18 cellular contexts compared by ENCODE assay signal in the genomic region with DNA sequence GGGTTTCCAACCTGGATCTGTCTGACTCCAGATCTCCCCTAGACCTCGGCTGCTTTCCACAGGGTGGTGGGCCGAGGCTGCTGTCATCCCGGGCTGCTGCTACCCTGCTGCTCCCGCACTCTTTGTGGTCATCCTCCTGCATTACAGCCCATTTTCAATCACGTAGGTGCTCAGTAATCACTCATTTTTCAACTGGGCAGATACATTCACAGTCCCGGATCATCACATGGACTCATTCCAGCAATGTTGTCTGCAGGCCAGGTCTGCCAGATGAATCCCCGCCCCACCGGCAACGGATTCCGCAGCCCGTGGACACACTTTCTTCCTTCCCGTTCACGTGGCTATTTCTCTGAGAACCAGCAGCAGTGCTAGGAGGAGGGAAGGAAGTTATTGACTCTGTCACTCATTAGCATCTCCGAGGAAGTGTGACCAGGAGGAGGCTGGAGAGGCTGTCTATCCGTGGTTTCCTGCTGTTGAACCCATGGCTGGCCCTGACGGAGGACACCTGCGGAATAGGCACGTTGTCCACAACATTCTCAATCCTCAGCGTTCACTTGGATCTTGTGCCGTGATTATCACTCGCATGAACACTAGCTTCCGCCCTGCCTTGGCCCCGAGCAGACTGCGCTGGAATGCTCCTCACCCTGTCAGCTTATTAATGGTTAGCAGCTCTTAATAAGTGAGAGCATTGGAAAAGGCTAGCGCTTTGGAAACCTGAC. TPM values are rescaled to one million over a fixed set of nuclear protein-coding genes. Genes with fewer than 3 reads are reported as not detected.
DNase-seq lines count a peak whose midpoint lies in the region; ATAC-seq, FAIRE-seq and TF ChIP-seq lines count a peak whose summit lies in the region.
"Had no signal": no experiment of that assay in that cellular context is flagged by ENCODE, and none has a peak within 500 bp of the region (broad histone marks: within the 10 kb centered on the region; RNA-seq: fewer than 3 reads in every experiment).

No MANE protein-coding gene starts in this region.

- no peaks in the 10 kb centered on the region for H3K27me3 ChIP-seq in right cardiac atrium (ENCODE audit: control insufficient read depth, insufficient read depth)
- H3K27me3 ChIP-seq in neuronal stem cell (ENCODE audit: control insufficient read depth in 3 of 3, insufficient read depth in 3 of 3, low read depth in 1 of 3, low read length in 3 of 3), result peaks cover 0 to 4% (median 0%) of the 10 kb centered on the region in 3 experiments
- H3K27me3 ChIP-seq in endodermal cell (ENCODE audit: control insufficient read depth, insufficient read depth, low read length, poor library complexity, severe bottlenecking), result no peaks in the 10 kb centered on the region

- H4K8ac ChIP-seq in neuronal stem cell (ENCODE audit: low read depth, low read length), result no peak overlapping the region

- H2BK5ac ChIP-seq in neuronal stem cell (ENCODE audit: low read length), result no peak overlapping the region

- ATAC-seq in right cardiac atrium, result peak; percentile 66 to 71
- no peak for ATAC-seq in HG03432 (IDR thresholded peaks at IDR 0.05; ENCODE audit: unreplicated experiment)

- no peak overlapping the region for H3K18ac ChIP-seq in neuronal stem cell (ENCODE audit: low read length)

- no peak for FAIRE-seq in D721Med (lab: Jason Lieb, UNC)

- in situ Hi-C loops in G401 (cut with HindIII; ENCODE audit: low sequenced_read_pairs), result no loop called here

- no peaks in the 10 kb centered on the region for H3K9me3 ChIP-seq in right cardiac atrium (ENCODE audit: control insufficient read depth, low read length)
- H3K9me3 ChIP-seq in neuronal stem cell (replicated peaks in 1 of 2; ENCODE audit: control insufficient read depth in 2 of 2, insufficient read depth in 1 of 2, low read depth in 1 of 2, low read length in 2 of 2), result peaks cover 0 to 4% of the 10 kb centered on the region in 2 donors
- no peaks in the 10 kb centered on the region for H3K9me3 ChIP-seq in endodermal cell (ENCODE audit: control insufficient read depth, low read length)

- H2AK5ac ChIP-seq in neuronal stem cell (ENCODE audit: low read depth, low read length), result no peak overlapping the region

- peak; percentile 72 for DNase-seq in G401 (ENCODE audit: low spot score)
- peak; percentile 65 for DNase-seq in cerebellar cortex (ENCODE audit: low spot score)
- DNase-seq in right cardiac atrium, result peak in 2 of 3 donors; percentile 53 to 58
- DNase-seq in neuronal stem cell (ENCODE audit: low spot score), result no peak
- no peak for DNase-seq in endodermal cell
- no peak for DNase-seq in D721Med (ENCODE audit: insufficient read length, low spot score)
- DNase-seq in germinal center (ENCODE audit: low spot score), result no peak
- DNase-seq: activated CD4-positive, alpha-beta T cell treated with anti-CD3 and anti-CD28 coated beads for 4 hours; activated T-cell treated with anti-CD3 and anti-CD28 coated beads for 4 hours; DMS153; H7; mesenchymal stem cell; NCI-H187 treated with DMSO at 0.1 percent for 48 hours; NCI-H526 had no signal

- no peaks in the 10 kb centered on the region for H3K4me1 ChIP-seq in right cardiac atrium (ENCODE audit: control insufficient read depth, insufficient read depth, low read length)
- H3K4me1 ChIP-seq in neuronal stem cell (ENCODE audit: control insufficient read depth in 2 of 2, insufficient read depth in 1 of 2, low read depth in 1 of 2, low read length in 2 of 2), result peaks cover 0 to 3% of the 10 kb centered on the region in 2 donors
- H3K4me1 ChIP-seq in endodermal cell (ENCODE audit: control insufficient read depth, insufficient read depth, low read length), result no peaks in the 10 kb centered on the region

- intact Hi-C loops in right cardiac atrium (cut with DNase I), result loop anchor here in 1 of 4 donors (10.0 kb wide), 1 partner anchor 93 kb away; no protein-coding TSS in a partner anchor

- WGBS in right cardiac atrium, result 27% methylated on average over 25 of the region's 25 CpGs
- no CpG with 5 or more reads among the region's 25 CpGs for WGBS in neuronal stem cell (ENCODE audit: extremely low coverage in 2 of 2, insufficient read length in 2 of 2, insufficient replicate concordance in 1 of 2), 2 donors
- 85 to 87% methylated on average over 24 to 25 of the region's 25 CpGs for WGBS in endodermal cell (ENCODE audit: insufficient coverage in 1 of 2, insufficient read length in 1 of 2), 2 experiments

- no peak overlapping the region for H3K23ac ChIP-seq in neuronal stem cell (ENCODE audit: low read depth, low read length, poor library complexity)

- H2BK12ac ChIP-seq in neuronal stem cell (ENCODE audit: low read length), result no peak overlapping the region

- no peaks in the 10 kb centered on the region for H3K79me1 ChIP-seq in neuronal stem cell (ENCODE audit: low read depth, low read length)

- H3K9ac ChIP-seq in neuronal stem cell (ENCODE audit: low read depth, low read length, poor library complexity), result no peak overlapping the region
- H3K9ac ChIP-seq in endodermal cell (ENCODE audit: extremely low read depth, low read length, poor library complexity, severe bottlenecking), result no peak overlapping the region
- H3K9ac ChIP-seq: KMS-11 had no signal

- no peaks in the 10 kb centered on the region for H3K4me1 Mint-ChIP-seq in endodermal cell
- H3K4me1 Mint-ChIP-seq: central memory CD8-positive, alpha-beta T cell had no signal

- no peak overlapping the region for H2BK15ac ChIP-seq in neuronal stem cell (ENCODE audit: low read length)

- no peak overlapping the region for H3K4me3 Mint-ChIP-seq in endodermal cell
- H3K4me3 Mint-ChIP-seq: central memory CD8-positive, alpha-beta T cell had no signal

- no peak overlapping the region for H3K4me2 ChIP-seq in neuronal stem cell (ENCODE audit: insufficient read depth, low read length, poor library complexity, severe bottlenecking)
- H3K4me2 ChIP-seq: KMS-11 had no signal

- no peak overlapping the region for H2BK120ac ChIP-seq in neuronal stem cell (ENCODE audit: low read depth, low read length)

- no peak overlapping the region for H4K91ac ChIP-seq in neuronal stem cell (ENCODE audit: low read depth, low read length, poor library complexity)

- H3K36me3 Mint-ChIP-seq in endodermal cell (ENCODE audit: low read depth), result no peaks in the 10 kb centered on the region

- no peaks in the 10 kb centered on the region for H3K27me3 Mint-ChIP-seq in endodermal cell (ENCODE audit: insufficient read depth)

- no peak for TF ChIP-seq CTCF in endodermal cell (conservative IDR thresholded peaks at IDR 0.05)
- no peak for TF ChIP-seq CTCF in D721Med (IDR thresholded peaks at IDR 0.05; ENCODE audit: insufficient read depth, missing control alignments)

- peak overlapping the region; percentile 5 for H2AFZ ChIP-seq in neuronal stem cell (ENCODE audit: low read length)

- peaks cover 1% of the 10 kb centered on the region for H3K9me3 Mint-ChIP-seq in endodermal cell
- H3K9me3 Mint-ChIP-seq: central memory CD8-positive, alpha-beta T cell had no signal

- no peak overlapping the region for H3K14ac ChIP-seq in neuronal stem cell (ENCODE audit: low read length)

- H3K27ac ChIP-seq in right cardiac atrium (ENCODE audit: low read length) (no peak overlapping the region), neuronal stem cell (replicated peaks; ENCODE audit: low read length) (no peak overlapping the region), endodermal cell (ENCODE audit: low read depth, low read length) (no peak overlapping the region)
- H3K27ac ChIP-seq: epithelial cell of prostate, KMS-11 had no signal

- no peak overlapping the region for H3K4ac ChIP-seq in neuronal stem cell (ENCODE audit: low read length)

- H3K36me3 ChIP-seq in neuronal stem cell (replicated peaks in 1 of 2; ENCODE audit: control insufficient read depth in 2 of 2, insufficient read depth in 2 of 2, low read length in 2 of 2) (peaks cover 0 to 2% of the 10 kb centered on the region in 2 donors), endodermal cell (ENCODE audit: control insufficient read depth, insufficient read depth, low read length) (no peaks in the 10 kb centered on the region)

- H3K27ac Mint-ChIP-seq in endodermal cell, result no peak overlapping the region

- no peak overlapping the region for H3K4me3 ChIP-seq in right cardiac atrium (ENCODE audit: low read length)
- no peak overlapping the region for H3K4me3 ChIP-seq in neuronal stem cell (ENCODE audit: low read length in 2 of 2)
- no peak overlapping the region for H3K4me3 ChIP-seq in endodermal cell (ENCODE audit: low read length)

RNA-seq across cellular contexts. Expression of gene ZCCHC14, which starts 14.7 kb away (rescaled TPM):
- total RNA-seq in G401 (2014; rRNA removed; shearing (Covaris generic)), result 10.9 and 12.9 TPM in 2 replicates
- total RNA-seq in right cardiac atrium (10 to 100 TPM; 21.9 to 29.4 (median 23.0) TPM), endodermal cell (10 to 100 TPM; 27.3 to 33.7 TPM)
- polyA plus RNA-seq in right cardiac atrium, result 11.1 TPM
- 15.1 TPM for polyA plus RNA-seq in neuronal stem cell (2013, experiment 1 of 2)
- 15.8 TPM for polyA plus RNA-seq in neuronal stem cell (2013, experiment 2 of 2)
- 32.5 TPM for polyA plus RNA-seq in endodermal cell (2013, experiment 1 of 2)
- polyA plus RNA-seq in endodermal cell (2013, experiment 2 of 2), result 30.0 TPM

Comparison
In these comparisons a context has a peak if more than half of its experiments do, and no peak if none do; other contexts are left out.
1. DNase-seq: peak in G401 (single experiment), cerebellar cortex (single experiment) and right cardiac atrium (2 of 3); none in neuronal stem cell (single experiment), endodermal cell (single experiment), D721Med (single experiment) and germinal center (single experiment).